ENCODE assay signal across 23 cellular contexts in the genomic region with DNA sequence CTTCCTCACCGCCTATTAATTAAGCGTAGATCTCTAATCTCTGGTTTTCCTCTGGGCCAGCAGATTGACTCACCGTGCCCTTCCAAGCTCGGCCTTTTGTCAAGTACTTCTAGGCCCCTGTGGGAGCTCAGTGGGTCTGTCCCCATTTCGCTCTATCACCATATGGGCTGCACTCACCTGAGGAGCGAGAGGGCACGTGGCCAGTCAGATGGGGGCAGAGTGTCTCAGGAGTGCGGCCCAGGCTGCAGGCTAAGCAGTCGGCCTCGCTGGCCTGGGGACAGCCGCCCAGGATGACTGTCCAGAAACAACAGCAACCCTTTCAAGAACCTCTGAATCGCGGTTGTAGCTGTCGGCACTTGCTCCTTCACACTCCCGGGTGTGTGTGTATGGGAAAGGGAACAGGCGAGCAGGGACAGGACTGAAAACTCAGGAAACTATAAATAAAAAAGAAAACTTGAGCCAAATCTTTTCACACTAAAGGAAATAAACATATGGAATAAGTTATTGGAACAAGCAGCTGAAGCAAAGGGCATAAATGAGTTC.
"Had no signal": no experiment of that assay in that cellular context is flagged by ENCODE, and none has a peak within 500 bp of the region (broad histone marks: within the 10 kb centered on the region; RNA-seq: fewer than 3 reads in every experiment).

No MANE protein-coding gene starts in this region.

- H2AFZ ChIP-seq: neural progenitor cell had no signal

- H3K27me3 ChIP-seq: colonic mucosa, neural progenitor cell, thyroid gland had no signal

- H3K36me3 ChIP-seq: colonic mucosa, gastroesophageal sphincter, heart left ventricle, neural progenitor cell, spleen, thyroid gland had no signal

- H3K27ac ChIP-seq: colonic mucosa, gastroesophageal sphincter, heart left ventricle, neural progenitor cell, spleen, thyroid gland had no signal

- H3K9ac ChIP-seq: neural progenitor cell had no signal

- DNase-seq: activated CD4-positive, alpha-beta memory T cell treated with anti-CD3 and anti-CD28 coated beads, Interleukin-2, amount 10 ng/mL, durations not matched to agents 7 days and 5 days; activated CD4-positive, alpha-beta T cell treated with anti-CD3 and anti-CD28 coated beads for 48 hours; activated CD4-positive, CD25-positive, alpha-beta regulatory T cell; activated CD8-positive, alpha-beta memory T cell treated with anti-CD3 and anti-CD28 coated beads, Interleukin-2, amount 10 ng/mL, durations not matched to agents 7 days and 5 days; activated naive CD4-positive, alpha-beta T cell; activated naive CD8-positive, alpha-beta T cell treated with anti-CD3 and anti-CD28 coated beads for 36 hours; amygdala; caudate nucleus; colonic mucosa; erythroblast; heart left ventricle; kidney glomerular epithelial cell; left ventricle myocardium superior; mucosa of descending colon; naive B cell; spleen; stimulated activated CD4-positive, alpha-beta T cell treated with anti-CD3 and anti-CD28 coated beads, Interleukin-4, amount 100 ng/mL, for 4 hours; stimulated activated naive B cell treated with anti-CD40 and anti-IgM and Interleukin-4, amounts not matched to agents 10 μg/mL and 1 μg/mL and 100 μg/mL, for 72 hours; thyroid gland had no signal

- ATAC-seq: activated CD8-positive, alpha-beta memory T cell treated with anti-CD3 and anti-CD28 coated beads, Interleukin-2, amount 10 ng/mL, durations not matched to agents 7 days and 5 days; activated T-helper 17 cell treated with anti-CD3 and anti-CD28 coated beads, Interleukin-2, amount 50 U/mL, for 72 hours; gastroesophageal sphincter; heart left ventricle; left ventricle myocardium superior; mucosa of descending colon; sciatic nerve; stimulated activated naive B cell treated with anti-CD40 and anti-IgM and Interleukin-4, amounts not matched to agents 10 μg/mL and 1 μg/mL and 100 μg/mL, for 72 hours had no signal

- H3K4me3 ChIP-seq: colonic mucosa, gastroesophageal sphincter, heart left ventricle, mucosa of descending colon, neural progenitor cell, spleen, thyroid gland had no signal

- H3K4me2 ChIP-seq: neural progenitor cell had no signal

- H3K4me1 ChIP-seq: colonic mucosa, gastroesophageal sphincter, heart left ventricle, neural progenitor cell, spleen, thyroid gland had no signal

- H3K9me3 ChIP-seq: colonic mucosa, gastroesophageal sphincter, mucosa of descending colon, thyroid gland had no signal
